In the genomic region with DNA sequence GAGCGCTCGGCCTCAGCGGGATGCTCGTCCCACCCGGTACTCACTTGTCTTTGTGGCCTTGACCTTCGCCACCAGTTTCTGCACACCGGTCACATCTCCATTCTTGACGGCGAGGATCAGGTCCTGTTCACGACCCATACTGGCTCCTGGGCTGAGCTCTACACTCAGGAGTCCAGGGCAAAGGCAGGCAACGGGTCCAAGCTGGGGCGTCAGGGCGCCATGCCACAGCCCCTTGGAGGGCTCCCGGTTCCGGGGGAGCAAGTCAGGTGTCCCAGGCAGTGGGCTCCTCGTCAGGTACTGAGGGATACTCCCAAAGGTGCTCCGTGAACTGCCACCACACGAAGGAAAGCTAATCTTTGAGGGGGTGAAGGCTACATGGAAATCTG, we compare ENCODE assay signal across 1 cellular context.
TF ChIP-seq lines count a peak whose summit lies in the region.

No MANE protein-coding gene starts in this region.

TF ChIP-seq in GM23338, 12 proteins besides CTCF, POLR2A, EP300 and RAD21 (continued from another document):
- TF ChIP-seq, protein P1, sequence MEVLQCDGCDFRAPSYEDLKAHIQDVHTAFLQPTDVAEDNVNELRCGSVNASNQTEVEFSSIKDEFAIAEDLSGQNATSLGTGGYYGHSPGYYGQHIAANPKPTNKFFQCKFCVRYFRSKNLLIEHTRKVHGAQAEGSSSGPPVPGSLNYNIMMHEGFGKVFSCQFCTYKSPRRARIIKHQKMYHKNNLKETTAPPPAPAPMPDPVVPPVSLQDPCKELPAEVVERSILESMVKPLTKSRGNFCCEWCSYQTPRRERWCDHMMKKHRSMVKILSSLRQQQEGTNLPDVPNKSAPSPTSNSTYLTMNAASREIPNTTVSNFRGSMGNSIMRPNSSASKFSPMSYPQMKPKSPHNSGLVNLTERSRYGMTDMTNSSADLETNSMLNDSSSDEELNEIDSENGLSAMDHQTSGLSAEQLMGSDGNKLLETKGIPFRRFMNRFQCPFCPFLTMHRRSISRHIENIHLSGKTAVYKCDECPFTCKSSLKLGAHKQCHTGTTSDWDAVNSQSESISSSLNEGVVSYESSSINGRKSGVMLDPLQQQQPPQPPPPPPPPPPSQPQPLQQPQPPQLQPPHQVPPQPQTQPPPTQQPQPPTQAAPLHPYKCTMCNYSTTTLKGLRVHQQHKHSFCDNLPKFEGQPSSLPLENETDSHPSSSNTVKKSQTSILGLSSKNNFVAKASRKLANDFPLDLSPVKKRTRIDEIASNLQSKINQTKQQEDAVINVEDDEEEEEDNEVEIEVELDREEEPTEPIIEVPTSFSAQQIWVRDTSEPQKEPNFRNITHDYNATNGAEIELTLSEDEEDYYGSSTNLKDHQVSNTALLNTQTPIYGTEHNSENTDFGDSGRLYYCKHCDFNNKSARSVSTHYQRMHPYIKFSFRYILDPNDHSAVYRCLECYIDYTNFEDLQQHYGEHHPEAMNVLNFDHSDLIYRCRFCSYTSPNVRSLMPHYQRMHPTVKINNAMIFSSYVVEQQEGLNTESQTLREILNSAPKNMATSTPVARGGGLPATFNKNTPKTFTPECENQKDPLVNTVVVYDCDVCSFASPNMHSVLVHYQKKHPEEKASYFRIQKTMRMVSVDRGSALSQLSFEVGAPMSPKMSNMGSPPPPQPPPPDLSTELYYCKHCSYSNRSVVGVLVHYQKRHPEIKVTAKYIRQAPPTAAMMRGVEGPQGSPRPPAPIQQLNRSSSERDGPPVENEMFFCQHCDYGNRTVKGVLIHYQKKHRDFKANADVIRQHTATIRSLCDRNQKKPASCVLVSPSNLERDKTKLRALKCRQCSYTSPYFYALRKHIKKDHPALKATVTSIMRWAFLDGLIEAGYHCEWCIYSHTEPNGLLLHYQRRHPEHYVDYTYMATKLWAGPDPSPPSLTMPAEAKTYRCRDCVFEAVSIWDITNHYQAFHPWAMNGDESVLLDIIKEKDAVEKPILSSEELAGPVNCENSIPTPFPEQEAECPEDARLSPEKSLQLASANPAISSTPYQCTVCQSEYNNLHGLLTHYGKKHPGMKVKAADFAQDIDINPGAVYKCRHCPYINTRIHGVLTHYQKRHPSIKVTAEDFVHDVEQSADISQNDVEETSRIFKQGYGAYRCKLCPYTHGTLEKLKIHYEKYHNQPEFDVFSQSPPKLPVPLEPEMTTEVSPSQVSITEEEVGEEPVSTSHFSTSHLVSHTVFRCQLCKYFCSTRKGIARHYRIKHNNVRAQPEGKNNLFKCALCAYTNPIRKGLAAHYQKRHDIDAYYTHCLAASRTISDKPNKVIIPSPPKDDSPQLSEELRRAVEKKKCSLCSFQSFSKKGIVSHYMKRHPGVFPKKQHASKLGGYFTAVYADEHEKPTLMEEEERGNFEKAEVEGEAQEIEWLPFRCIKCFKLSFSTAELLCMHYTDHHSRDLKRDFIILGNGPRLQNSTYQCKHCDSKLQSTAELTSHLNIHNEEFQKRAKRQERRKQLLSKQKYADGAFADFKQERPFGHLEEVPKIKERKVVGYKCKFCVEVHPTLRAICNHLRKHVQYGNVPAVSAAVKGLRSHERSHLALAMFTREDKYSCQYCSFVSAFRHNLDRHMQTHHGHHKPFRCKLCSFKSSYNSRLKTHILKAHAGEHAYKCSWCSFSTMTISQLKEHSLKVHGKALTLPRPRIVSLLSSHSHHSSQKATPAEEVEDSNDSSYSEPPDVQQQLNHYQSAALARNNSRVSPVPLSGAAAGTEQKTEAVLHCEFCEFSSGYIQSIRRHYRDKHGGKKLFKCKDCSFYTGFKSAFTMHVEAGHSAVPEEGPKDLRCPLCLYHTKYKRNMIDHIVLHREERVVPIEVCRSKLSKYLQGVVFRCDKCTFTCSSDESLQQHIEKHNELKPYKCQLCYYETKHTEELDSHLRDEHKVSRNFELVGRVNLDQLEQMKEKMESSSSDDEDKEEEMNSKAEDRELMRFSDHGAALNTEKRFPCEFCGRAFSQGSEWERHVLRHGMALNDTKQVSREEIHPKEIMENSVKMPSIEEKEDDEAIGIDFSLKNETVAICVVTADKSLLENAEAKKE (CRISPR knock-in tag; IDR thresholded peaks at IDR 0.05) = no peak
- TF ChIP-seq ZNF331 (CRISPR knock-in tag; IDR thresholded peaks at IDR 0.05; ENCODE audit: low read depth) (no peak), POLR2AphosphoS5 (IDR thresholded peaks at IDR 0.05; ENCODE audit: low read depth) (no peak)
- TF ChIP-seq, protein P2, sequence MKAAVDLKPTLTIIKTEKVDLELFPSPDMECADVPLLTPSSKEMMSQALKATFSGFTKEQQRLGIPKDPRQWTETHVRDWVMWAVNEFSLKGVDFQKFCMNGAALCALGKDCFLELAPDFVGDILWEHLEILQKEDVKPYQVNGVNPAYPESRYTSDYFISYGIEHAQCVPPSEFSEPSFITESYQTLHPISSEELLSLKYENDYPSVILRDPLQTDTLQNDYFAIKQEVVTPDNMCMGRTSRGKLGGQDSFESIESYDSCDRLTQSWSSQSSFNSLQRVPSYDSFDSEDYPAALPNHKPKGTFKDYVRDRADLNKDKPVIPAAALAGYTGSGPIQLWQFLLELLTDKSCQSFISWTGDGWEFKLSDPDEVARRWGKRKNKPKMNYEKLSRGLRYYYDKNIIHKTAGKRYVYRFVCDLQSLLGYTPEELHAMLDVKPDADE (IDR thresholded peaks at IDR 0.05) = no peak
